In the genomic region with DNA sequence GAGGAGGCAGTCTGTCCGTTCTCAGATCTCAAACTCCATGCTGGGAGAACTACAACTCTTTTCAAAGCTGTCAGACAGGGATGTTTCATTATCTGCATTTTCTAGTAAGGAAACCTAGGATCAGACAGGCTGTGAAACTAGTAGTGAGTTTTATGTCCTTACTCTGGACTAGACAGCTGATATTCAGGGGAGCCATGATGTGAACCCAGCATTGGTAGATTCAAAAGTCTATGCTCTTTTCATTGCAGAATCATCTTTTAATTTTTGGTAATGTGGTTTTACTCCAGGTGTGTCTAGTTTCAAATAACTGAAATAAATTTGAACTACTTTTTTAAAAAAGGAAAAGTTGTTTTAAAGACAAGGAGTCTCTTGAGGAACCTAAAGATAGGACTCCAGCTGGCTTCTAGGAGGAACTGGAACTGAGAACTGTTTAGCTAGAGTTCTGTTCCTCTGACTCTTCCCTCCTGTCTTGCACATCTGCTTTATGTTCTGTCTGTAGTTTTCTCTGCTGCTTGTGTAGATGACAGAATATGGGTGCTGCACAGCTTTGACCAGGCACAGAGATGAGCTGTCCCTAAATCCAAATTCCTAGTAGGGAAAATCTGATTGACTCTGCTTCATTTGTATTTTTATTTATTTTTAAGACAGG, we compare ENCODE assay signal across 9 cellular contexts. TPM values are rescaled to one million over a fixed set of nuclear protein-coding genes. Genes with fewer than 3 reads are reported as not detected.
DNase-seq lines count a peak whose midpoint lies in the region; ATAC-seq and TF ChIP-seq lines count a peak whose summit lies in the region.
"Had no signal": no experiment of that assay in that cellular context is flagged by ENCODE, and none has a peak within 500 bp of the region (broad histone marks: within the 10 kb centered on the region; RNA-seq: fewer than 3 reads in every experiment).

No MANE protein-coding gene starts in this region.

- TF ChIP-seq POLR2A in Peyer's patch (IDR thresholded peaks at IDR 0.05) (no peak), esophagus squamous epithelium (IDR thresholded peaks at IDR 0.05) (no peak)

- no peaks in the 10 kb centered on the region for H3K27me3 ChIP-seq in heart right ventricle
- H3K27me3 ChIP-seq in Peyer's patch, result no peaks in the 10 kb centered on the region
- no peaks in the 10 kb centered on the region for H3K27me3 ChIP-seq in esophagus squamous epithelium

- 63 to 71% methylated on average over 1 of the region's 1 CpG for WGBS in heart right ventricle, 2 donors
- WGBS in esophagus squamous epithelium, 2 donors, result 100% methylated on average over 1 of the region's 1 CpG; no CpG with 5 or more reads in 1 of the 2 donors

- intact Hi-C loops in heart right ventricle (cut with DNase I) (no loop called here), esophagus squamous epithelium (cut with DNase I) (no loop called here)

- H3K9me3 ChIP-seq in heart right ventricle, result peaks cover 0 to 16% (median 0%) of the 10 kb centered on the region in 11 donors
- no peaks in the 10 kb centered on the region for H3K9me3 ChIP-seq in Peyer's patch
- H3K9me3 ChIP-seq in esophagus squamous epithelium, result no peaks in the 10 kb centered on the region

- no peaks in the 10 kb centered on the region for H3K36me3 ChIP-seq in heart right ventricle
- no peaks in the 10 kb centered on the region for H3K36me3 ChIP-seq in Peyer's patch
- H3K36me3 ChIP-seq in esophagus squamous epithelium, result no peaks in the 10 kb centered on the region

- H3K27ac ChIP-seq in heart right ventricle (peak overlapping the region in 1 of 10 donors; percentile 75), Peyer's patch (no peak overlapping the region), esophagus squamous epithelium (peak overlapping the region in 1 of 4 donors; percentile 31)

- DNase-seq in heart right ventricle (no peak), Peyer's patch (no peak), iPS-NIHi11 (ENCODE audit: low spot score) (no peak), esophagus squamous epithelium (lab: John Stamatoyannopoulos, UW) (no peak), NCI-H526 treated with DMSO at 0.1 percent for 48 hours (lab: John Stamatoyannopoulos, UW) (no peak)
- DNase-seq: effector CD4-positive, alpha-beta T cell had no signal

- ATAC-seq in GM18502 (IDR thresholded peaks at IDR 0.05; ENCODE audit: poor library complexity, unreplicated experiment), result peak; percentile 99
- peak; percentile 95 for ATAC-seq in GM21423 (IDR thresholded peaks at IDR 0.05; ENCODE audit: unreplicated experiment)
- ATAC-seq in HG03159 (IDR thresholded peaks at IDR 0.05; ENCODE audit: unreplicated experiment), result peak; percentile 98
- peak in 5 of 8 donors; percentile 41 to 79 (median 66) for ATAC-seq in heart right ventricle

- no peak overlapping the region for H3K4me3 ChIP-seq in heart right ventricle
- no peak overlapping the region for H3K4me3 ChIP-seq in Peyer's patch
- no peak overlapping the region for H3K4me3 ChIP-seq in esophagus squamous epithelium

- TF ChIP-seq CTCF in heart right ventricle (IDR thresholded peaks at IDR 0.05) (no peak), Peyer's patch (IDR thresholded peaks at IDR 0.05) (no peak), esophagus squamous epithelium (IDR thresholded peaks at IDR 0.05) (no peak)

- H3K4me1 ChIP-seq in heart right ventricle (peaks cover 0 to 22% (median 11%) of the 10 kb centered on the region in 9 donors), Peyer's patch (no peaks in the 10 kb centered on the region), esophagus squamous epithelium (peaks cover 0 to 13% (median 5%) of the 10 kb centered on the region in 3 donors)

RNA-seq across cellular contexts. Expression of gene RNF144B, which starts 27.8 kb away (rescaled TPM):
- total RNA-seq in heart right ventricle (10 to 100 TPM in 5 of 10 donors, 1 to 10 TPM in 5; 4.6 to 25.5 (median 12.1) TPM), Peyer's patch (10 to 100 TPM in 1 of 4 donors, 1 to 10 TPM in 3; 1.4 to 14.9 (median 2.4) TPM), esophagus squamous epithelium (10 to 100 TPM in 3 of 4 donors, 1 to 10 TPM in 1; 7.6 to 19.0 (median 12.5) TPM)
- 1 to 10 TPM; 6.1 to 8.3 TPM for polyA plus RNA-seq in heart right ventricle
